ENCODE assay signal across 11 cellular contexts in genomic region chr1:18110968-18111367, GRCh38. TPM values are rescaled to one million over a fixed set of nuclear protein-coding genes. Genes with fewer than 3 reads are reported as not detected.
DNase-seq lines count a peak whose midpoint lies in the region; ATAC-seq, FAIRE-seq and TF ChIP-seq lines count a peak whose summit lies in the region.
"Had no signal": no experiment of that assay in that cellular context is flagged by ENCODE, and none has a peak within 500 bp of the region (broad histone marks: within the 10 kb centered on the region; RNA-seq: fewer than 3 reads in every experiment).

No MANE protein-coding gene starts in this region.

- no peak overlapping the region for H3K27ac ChIP-seq in K562 (ENCODE audit: extremely low read depth, low read depth, low read length)
- H3K27ac ChIP-seq in left lung = no peak overlapping the region
- H3K27ac ChIP-seq in temporal lobe (ENCODE audit: low read depth, low read length) = peak overlapping the region; percentile 44

- H3K9me3 ChIP-seq in K562 (replicated peaks; ENCODE audit: control insufficient read depth, insufficient read depth, low read depth, low read length) (no peaks in the 10 kb centered on the region), left lung (no peaks in the 10 kb centered on the region)

- no peak overlapping the region for H2AFZ ChIP-seq in K562 (ENCODE audit: low read depth, low read length)

- H3K9ac ChIP-seq in K562 (ENCODE audit: insufficient read depth in 1 of 2, low read depth in 2 of 2, low read length in 2 of 2) = no peak overlapping the region

- WGBS in K562 (ENCODE audit: insufficient coverage, low coverage, missing lambda C conversion rate) = 8% methylated on average over 30 of the region's 30 CpGs

- in situ Hi-C loops in K562 (cut with MboI) = no loop called here

- no peak overlapping the region for H3K4me3 Mint-ChIP-seq in activated CD8-positive, alpha-beta T cell treated with anti-CD3 and anti-CD28 coated beads for 36 hours
- no peak overlapping the region for H3K4me3 Mint-ChIP-seq in activated CD8-positive, alpha-beta T cell treated with anti-CD3 and anti-CD28 coated beads, Interleukin-2, amount 10 ng/mL, durations not matched to agents 7 days and 5 days

- no peak for TF ChIP-seq EP300 in K562 (IDR thresholded peaks at IDR 0.05; ENCODE audit: low read length)

- ATAC-seq in activated CD8-positive, alpha-beta T cell treated with anti-CD3 and anti-CD28 coated beads for 36 hours = peak; percentile 63
- ATAC-seq in activated CD8-positive, alpha-beta T cell treated with anti-CD3 and anti-CD28 coated beads, Interleukin-2, amount 10 ng/mL, durations not matched to agents 7 days and 5 days = no peak
- ATAC-seq in K562 (peak; percentile 85), left lung (peak; percentile 34), GM21526 (IDR thresholded peaks at IDR 0.05; ENCODE audit: low FRiP score, unreplicated experiment) (no peak), GM18511 (IDR thresholded peaks at IDR 0.05; ENCODE audit: unreplicated experiment) (no peak)

- no peaks in the 10 kb centered on the region for H3K36me3 Mint-ChIP-seq in activated CD8-positive, alpha-beta T cell treated with anti-CD3 and anti-CD28 coated beads for 36 hours (ENCODE audit: low read depth)
- no peaks in the 10 kb centered on the region for H3K36me3 Mint-ChIP-seq in activated CD8-positive, alpha-beta T cell treated with anti-CD3 and anti-CD28 coated beads, Interleukin-2, amount 10 ng/mL, durations not matched to agents 7 days and 5 days (ENCODE audit: low read depth)

- no peak for TF ChIP-seq CTCF in activated CD8-positive, alpha-beta T cell treated with anti-CD3 and anti-CD28 coated beads for 36 hours (IDR thresholded peaks at IDR 0.05)
- no peak for TF ChIP-seq CTCF in K562 (IDR thresholded peaks at IDR 0.05 in 2 of 3, conservative IDR thresholded peaks at IDR 0.05 in 1 of 3; ENCODE audit: insufficient read depth in 2 of 3, low read depth in 1 of 3, low read length in 3 of 3)
- TF ChIP-seq CTCF in left lung (IDR thresholded peaks at IDR 0.05) = no peak

- 0 out of 2 replicates have a peak, but pooled peaks cover 5% of the 10 kb centered on the region for H4K20me1 ChIP-seq in K562 (replicated peaks; ENCODE audit: control insufficient read depth, insufficient read depth, low read length)

- H3K36me3 ChIP-seq in K562 (ENCODE audit: control insufficient read depth, insufficient read depth, low read length) (no peaks in the 10 kb centered on the region), left lung (no peaks in the 10 kb centered on the region)

- H3K9me3 Mint-ChIP-seq in activated CD8-positive, alpha-beta T cell treated with anti-CD3 and anti-CD28 coated beads for 36 hours = no peaks in the 10 kb centered on the region
- no peaks in the 10 kb centered on the region for H3K9me3 Mint-ChIP-seq in activated CD8-positive, alpha-beta T cell treated with anti-CD3 and anti-CD28 coated beads, Interleukin-2, amount 10 ng/mL, durations not matched to agents 7 days and 5 days (ENCODE audit: insufficient read depth)

- intact Hi-C loops in activated CD8-positive, alpha-beta T cell treated with anti-CD3 and anti-CD28 coated beads for 36 hours (cut with micrococcal nuclease) = no loop called here
- intact Hi-C loops in K562 (cut with micrococcal nuclease) (no loop called here), left lung (cut with DNase I) (no loop called here)

- peaks cover 60% of the 10 kb centered on the region for H3K27me3 Mint-ChIP-seq in activated CD8-positive, alpha-beta T cell treated with anti-CD3 and anti-CD28 coated beads for 36 hours
- H3K27me3 Mint-ChIP-seq in activated CD8-positive, alpha-beta T cell treated with anti-CD3 and anti-CD28 coated beads, Interleukin-2, amount 10 ng/mL, durations not matched to agents 7 days and 5 days (ENCODE audit: low read depth) = peaks cover 56% of the 10 kb centered on the region

- no peak for FAIRE-seq in K562 (lab: Jason Lieb, UNC)

- no peaks in the 10 kb centered on the region for H3K79me2 ChIP-seq in K562 (ENCODE audit: control insufficient read depth, insufficient read depth, low read length)

- CTCF ChIA-PET in activated CD8-positive, alpha-beta T cell treated with anti-CD3 and anti-CD28 coated beads for 36 hours (lab: Charles Lee) = no interaction called here
- CTCF ChIA-PET in activated CD8-positive, alpha-beta T cell treated with anti-CD3 and anti-CD28 coated beads, Interleukin-2, amount 10 ng/mL, durations not matched to agents 7 days and 5 days (lab: Charles Lee) = interaction anchor here (1.4 kb wide), 1 partner anchor 11 kb away, joined by 4 read pairs; no protein-coding TSS in a partner anchor
- CTCF ChIA-PET in K562 (lab: Yijun Ruan, JAX; ENCODE audit: low intra/inter-chr PET ratio) = no interaction called here

- H3K27me3 ChIP-seq in K562 (ENCODE audit: control insufficient read depth in 2 of 2, insufficient read depth in 2 of 2, low read length in 2 of 2) (peaks cover 0 to 41% of the 10 kb centered on the region in 2 experiments; a peak in 3 of 5 replicates), left lung (peaks cover 61 to 99% of the 10 kb centered on the region in 2 donors)

- H3K4me1 ChIP-seq in K562 (replicated peaks in 1 of 2; ENCODE audit: control insufficient read depth in 2 of 2, insufficient read depth in 2 of 2, low read length in 2 of 2) (peaks cover 0 to 18% of the 10 kb centered on the region in 2 experiments; a peak in 2 of 5 replicates), left lung (peaks cover 0 to 11% of the 10 kb centered on the region in 2 donors)

- H3K4me3 ChIP-seq in K562 (no peak overlapping the region), left lung (no peak overlapping the region)

- peaks cover 8% of the 10 kb centered on the region for H3K4me1 Mint-ChIP-seq in activated CD8-positive, alpha-beta T cell treated with anti-CD3 and anti-CD28 coated beads for 36 hours (ENCODE audit: low read depth)
- peaks cover 11% of the 10 kb centered on the region for H3K4me1 Mint-ChIP-seq in activated CD8-positive, alpha-beta T cell treated with anti-CD3 and anti-CD28 coated beads, Interleukin-2, amount 10 ng/mL, durations not matched to agents 7 days and 5 days (ENCODE audit: low read depth)

- no peaks in the 10 kb centered on the region for H3K9me1 ChIP-seq in K562 (ENCODE audit: control insufficient read depth, insufficient read depth, low read length)

- TF ChIP-seq RAD21 in K562 (CRISPR knock-in tag; conservative IDR thresholded peaks at IDR 0.05 in 1 of 2, IDR thresholded peaks at IDR 0.05 in 1 of 2) = no peak

- DNase-seq in activated CD8-positive, alpha-beta T cell treated with anti-CD3 and anti-CD28 coated beads for 36 hours = peak; percentile 57
- no peak for DNase-seq in activated CD8-positive, alpha-beta T cell treated with anti-CD3 and anti-CD28 coated beads, Interleukin-2, amount 10 ng/mL, durations not matched to agents 7 days and 5 days
- peak; percentile 34 to 71 (median 64) for DNase-seq in K562 (ENCODE audit: extremely low read depth in 1 of 4, low spot score in 3 of 4)
- no peak for DNase-seq in left lung
- no peak for DNase-seq in putamen (ENCODE audit: low spot score)
- DNase-seq: NCI-H1417 had no signal

- no TSS peak for BruUV-seq in K562 (replicated peaks; lab: Mats Ljungman, UMichigan)

- no peak overlapping the region for H3K27ac Mint-ChIP-seq in activated CD8-positive, alpha-beta T cell treated with anti-CD3 and anti-CD28 coated beads for 36 hours
- H3K27ac Mint-ChIP-seq in activated CD8-positive, alpha-beta T cell treated with anti-CD3 and anti-CD28 coated beads, Interleukin-2, amount 10 ng/mL, durations not matched to agents 7 days and 5 days = no peak overlapping the region

- no peak for TF ChIP-seq POLR2A in K562 (conservative IDR thresholded peaks at IDR 0.05)

- no peak overlapping the region for H3K4me2 ChIP-seq in K562 (ENCODE audit: insufficient read depth, low read length)

- POLR2A ChIA-PET in activated CD8-positive, alpha-beta T cell treated with anti-CD3 and anti-CD28 coated beads for 36 hours (lab: Charles Lee) = no interaction called here
- POLR2A ChIA-PET in activated CD8-positive, alpha-beta T cell treated with anti-CD3 and anti-CD28 coated beads, Interleukin-2, amount 10 ng/mL, durations not matched to agents 7 days and 5 days (lab: Charles Lee) = no interaction called here
- POLR2A ChIA-PET in K562 (lab: Yijun Ruan, JAX) = interaction anchor here (0.5 kb wide), 1 partner anchor 159 kb away, joined by 4 read pairs; no protein-coding TSS in a partner anchor

RNA-seq across cellular contexts. Expression of gene IGSF21, which starts 3.4 kb away (rescaled TPM):
- not detected for total RNA-seq in activated CD8-positive, alpha-beta T cell treated with anti-CD3 and anti-CD28 coated beads for 36 hours
- total RNA-seq in activated CD8-positive, alpha-beta T cell treated with anti-CD3 and anti-CD28 coated beads, Interleukin-2, amount 10 ng/mL, durations not matched to agents 7 days and 5 days = not detected
- total RNA-seq in K562 (2011; cell fraction: chromatin; rRNA removed; ENCODE audit: low replicate concordance) = not detected in 2 replicates
- total RNA-seq in K562 (2011; cell fraction: nucleolus; rRNA removed) = not detected in 2 replicates
- not detected in 2 replicates for total RNA-seq in K562 (2011; cell fraction: nucleoplasm; rRNA removed)
- not detected in 2 replicates for total RNA-seq in K562 (2014; rRNA removed)
- not detected in 2 replicates for total RNA-seq in K562 (2014; rRNA removed; fragmentation: Illumina TruSeq; extraction: Trizol)
- not detected in 2 replicates for total RNA-seq in K562 (2015; rRNA removed; fragmentation: Illumina TruSeq; extraction: Trizol)
- not detected in 2 replicates for total RNA-seq in K562 (2021)
- polyA plus RNA-seq in K562 (2011; rRNA removed) = not detected in 2 replicates
- not detected in 2 replicates for polyA plus RNA-seq in K562 (2011; cell fraction: cytosol; rRNA removed)
- polyA plus RNA-seq in K562 (2011; cell fraction: nucleus; rRNA removed) = not detected in 2 replicates
- not detected in 2 replicates for polyA plus RNA-seq in K562 (2012)
- not detected in 2 replicates for polyA plus RNA-seq in K562 (2014; fragmentation: Illumina TruSeq; extraction: Trizol)
- not detected for polyA plus RNA-seq in K562 (2014; fragmentation: Nextera tagmentation; extraction: Ambion mirVana)
- polyA plus RNA-seq in K562 (2014; rRNA removed) = not detected in 2 replicates
- not detected in 2 replicates for polyA minus RNA-seq in K562 (2011; rRNA and poly(A)+ RNA removed)
- polyA minus RNA-seq in K562 (2011; cell fraction: cytosol; rRNA and poly(A)+ RNA removed) = not detected in 2 replicates
- not detected in 2 replicates for polyA minus RNA-seq in K562 (2011; cell fraction: nucleus; rRNA and poly(A)+ RNA removed)
- 1 to 10 TPM in 1 of 2 donors, under 1 TPM in 1; 0.61 to 1.2 TPM for total RNA-seq in left lung
- 32.0 TPM for total RNA-seq in temporal lobe
- total RNA-seq: osteocyte had no signal
- polyA plus RNA-seq: AG04450 had no signal

Comparison
In these comparisons a context has a peak if more than half of its experiments do, and no peak if none do; other contexts are left out.
1. ATAC-seq: peak in activated CD8-positive, alpha-beta T cell treated with anti-CD3 and anti-CD28 coated beads for 36 hours (single experiment), K562 (single experiment) and left lung (single experiment); none in activated CD8-positive, alpha-beta T cell treated with anti-CD3 and anti-CD28 coated beads, Interleukin-2, amount 10 ng/mL, durations not matched to agents 7 days and 5 days (single experiment), GM21526 (single experiment) and GM18511 (single experiment).
2. DNase-seq: peak in activated CD8-positive, alpha-beta T cell treated with anti-CD3 and anti-CD28 coated beads for 36 hours (single experiment) and K562 (4 of 4); none in activated CD8-positive, alpha-beta T cell treated with anti-CD3 and anti-CD28 coated beads, Interleukin-2, amount 10 ng/mL, durations not matched to agents 7 days and 5 days (single experiment), left lung (0 of 2) and putamen (single experiment).
3. RNA of gene IGSF21, which starts 3.4 kb away (total RNA-seq): 32.0 TPM in temporal lobe (single experiment); 0.61 to 1.2 TPM in left lung, not detected in activated CD8-positive, alpha-beta T cell treated with anti-CD3 and anti-CD28 coated beads for 36 hours, not detected in activated CD8-positive, alpha-beta T cell treated with anti-CD3 and anti-CD28 coated beads, Interleukin-2, amount 10 ng/mL, durations not matched to agents 7 days and 5 days and not detected in K562; every median in the first group is over 10 times any median in the second.